ENCODE assay signal across 9 cellular contexts in genomic region chr3:50269977-50270413, GRCh38. TPM values are rescaled to one million over a fixed set of nuclear protein-coding genes. Genes with fewer than 3 reads are reported as not detected.
A peak's percentile ranks its signal among the peaks of the same experiment; 100 is the strongest.
DNase-seq lines count a peak whose midpoint lies in the region; TF ChIP-seq lines count a peak whose summit lies in the region.
"Had no signal": no experiment of that assay in that cellular context is flagged by ENCODE, and none has a peak within 500 bp of the region (broad histone marks: within the 10 kb centered on the region; RNA-seq: fewer than 3 reads in every experiment).

No MANE protein-coding gene starts in this region.

- peaks cover 16% of the 10 kb centered on the region for H3K27me3 Mint-ChIP-seq in mesothelial cell of epicardium (ENCODE audit: low read depth)

- TF ChIP-seq CTCF in AG04450 (IDR thresholded peaks at IDR 0.05; ENCODE audit: low read depth, low read length) (no peak), mesothelial cell of epicardium (IDR thresholded peaks at IDR 0.05; ENCODE audit: unreplicated experiment) (no peak)

- H3K9me3 ChIP-seq in AG04450 (ENCODE audit: control insufficient read depth, insufficient read depth, low read length) (no peaks in the 10 kb centered on the region), adipocyte (ENCODE audit: control insufficient read depth, low read length) (no peaks in the 10 kb centered on the region)

- no peak for DNase-seq in AG04450 (ENCODE audit: low read depth, low spot score)
- DNase-seq in adipocyte (ENCODE audit: low read depth): no peak
- no peak for DNase-seq in mesothelial cell of epicardium (ENCODE audit: low spot score in 2 of 2, unreplicated experiment in 2 of 2)
- no peak for DNase-seq in superior temporal gyrus (ENCODE audit: extremely low spot score)
- no peak for DNase-seq in SW 1271 (lab: John Stamatoyannopoulos, UW)
- no peak for DNase-seq in MV-4-11 (lab: John Stamatoyannopoulos, UW)
- DNase-seq: activated T-cell treated with anti-CD3 and anti-CD28 coated beads for 4 hours, MM.1S had no signal

- POLR2A ChIA-PET in AG04450 (lab: Yijun Ruan, JAX): interaction anchor here (1.3 kb wide), 1 partner anchor 13 kb away, joined by 3 read pairs; no protein-coding TSS in a partner anchor

- CTCF ChIA-PET in AG04450 (lab: Charles Lee): interaction anchor here (0.6 to 2.6 kb wide), 6 partner anchors 10 to 77 kb away, joined by 3 to 11 read pairs (median 4); no protein-coding TSS in a partner anchor

- no peaks in the 10 kb centered on the region for H3K9me3 Mint-ChIP-seq in mesothelial cell of epicardium

- H3K4me3 ChIP-seq in AG04450 (ENCODE audit: low read depth, low read length) (peak overlapping the region; percentile 47), adipocyte (ENCODE audit: low read length) (no peak overlapping the region)

- H3K27ac ChIP-seq in AG04450 (ENCODE audit: low read depth, low read length): peak overlapping the region; percentile 52

- H3K9ac ChIP-seq in adipocyte (ENCODE audit: low read length): peak overlapping the region; percentile 3

- peaks cover 9% of the 10 kb centered on the region for H3K36me3 Mint-ChIP-seq in mesothelial cell of epicardium

- peak overlapping the region; percentile 72 for H3K4me3 Mint-ChIP-seq in mesothelial cell of epicardium

- H3K4me1 ChIP-seq in adipocyte (ENCODE audit: control insufficient read depth, insufficient read depth, low read length): peaks cover 35% of the 10 kb centered on the region

- H3K4me1 Mint-ChIP-seq in mesothelial cell of epicardium: peaks cover 75% of the 10 kb centered on the region

- H3K36me3 ChIP-seq in adipocyte (ENCODE audit: control insufficient read depth, insufficient read depth, low read length, severe bottlenecking): no peaks in the 10 kb centered on the region

- peak overlapping the region; percentile 100 for H3K27ac Mint-ChIP-seq in mesothelial cell of epicardium

- peaks cover 4% of the 10 kb centered on the region for H3K27me3 ChIP-seq in AG04450 (ENCODE audit: control insufficient read depth, insufficient read depth, low read length)
- peaks cover 7% of the 10 kb centered on the region for H3K27me3 ChIP-seq in adipocyte (replicated peaks; ENCODE audit: control insufficient read depth, insufficient read depth, low read length)

RNA-seq across cellular contexts. Expression of gene SEMA3B, which starts 1.0 kb away (rescaled TPM):
- polyA plus RNA-seq in AG04450 (2011; rRNA removed): 22.0 and 24.7 TPM in 2 replicates
- polyA minus RNA-seq in AG04450 (2011; rRNA and poly(A)+ RNA removed): 9.9 and 14.3 TPM in 2 replicates
- total RNA-seq in mesothelial cell of epicardium: 166 to 179 TPM (median 177 TPM) in 3 replicates

RNA-seq across cellular contexts. Expression of gene LSMEM2, which starts 8.9 kb away (rescaled TPM):
- not detected in 2 replicates for polyA plus RNA-seq in AG04450 (2011; rRNA removed)
- not detected in 2 replicates for polyA minus RNA-seq in AG04450 (2011; rRNA and poly(A)+ RNA removed)
- 0.38 to 0.51 TPM (median 0.50 TPM) in 3 replicates for total RNA-seq in mesothelial cell of epicardium
- polyA plus RNA-seq: neural cell had no signal

RNA-seq across cellular contexts. Expression of gene IFRD2, which starts 22.2 kb away (rescaled TPM):
- polyA plus RNA-seq in AG04450 (2011; rRNA removed): 19.3 and 20.6 TPM in 2 replicates
- polyA minus RNA-seq in AG04450 (2011; rRNA and poly(A)+ RNA removed): 12.0 and 12.7 TPM in 2 replicates
- total RNA-seq in mesothelial cell of epicardium: 40.2 to 47.3 TPM (median 46.9 TPM) in 3 replicates

RNA-seq across cellular contexts. Expression of gene HYAL3, which starts 29.2 kb away (rescaled TPM):
- 3.0 and 4.7 TPM in 2 replicates for polyA plus RNA-seq in AG04450 (2011; rRNA removed)
- 3.1 and 4.0 TPM in 2 replicates for polyA minus RNA-seq in AG04450 (2011; rRNA and poly(A)+ RNA removed)
- total RNA-seq in mesothelial cell of epicardium: 2.9 to 3.0 TPM (median 2.9 TPM) in 3 replicates

RNA-seq across cellular contexts. Expression of gene NAA80, which starts 29.2 kb away (rescaled TPM):
- 2.0 and 4.6 TPM in 2 replicates for polyA plus RNA-seq in AG04450 (2011; rRNA removed)
- polyA minus RNA-seq in AG04450 (2011; rRNA and poly(A)+ RNA removed): 4.7 and 6.4 TPM in 2 replicates
- total RNA-seq in mesothelial cell of epicardium: 14.5 to 17.3 TPM (median 15.4 TPM) in 3 replicates
